In the genomic region with DNA sequence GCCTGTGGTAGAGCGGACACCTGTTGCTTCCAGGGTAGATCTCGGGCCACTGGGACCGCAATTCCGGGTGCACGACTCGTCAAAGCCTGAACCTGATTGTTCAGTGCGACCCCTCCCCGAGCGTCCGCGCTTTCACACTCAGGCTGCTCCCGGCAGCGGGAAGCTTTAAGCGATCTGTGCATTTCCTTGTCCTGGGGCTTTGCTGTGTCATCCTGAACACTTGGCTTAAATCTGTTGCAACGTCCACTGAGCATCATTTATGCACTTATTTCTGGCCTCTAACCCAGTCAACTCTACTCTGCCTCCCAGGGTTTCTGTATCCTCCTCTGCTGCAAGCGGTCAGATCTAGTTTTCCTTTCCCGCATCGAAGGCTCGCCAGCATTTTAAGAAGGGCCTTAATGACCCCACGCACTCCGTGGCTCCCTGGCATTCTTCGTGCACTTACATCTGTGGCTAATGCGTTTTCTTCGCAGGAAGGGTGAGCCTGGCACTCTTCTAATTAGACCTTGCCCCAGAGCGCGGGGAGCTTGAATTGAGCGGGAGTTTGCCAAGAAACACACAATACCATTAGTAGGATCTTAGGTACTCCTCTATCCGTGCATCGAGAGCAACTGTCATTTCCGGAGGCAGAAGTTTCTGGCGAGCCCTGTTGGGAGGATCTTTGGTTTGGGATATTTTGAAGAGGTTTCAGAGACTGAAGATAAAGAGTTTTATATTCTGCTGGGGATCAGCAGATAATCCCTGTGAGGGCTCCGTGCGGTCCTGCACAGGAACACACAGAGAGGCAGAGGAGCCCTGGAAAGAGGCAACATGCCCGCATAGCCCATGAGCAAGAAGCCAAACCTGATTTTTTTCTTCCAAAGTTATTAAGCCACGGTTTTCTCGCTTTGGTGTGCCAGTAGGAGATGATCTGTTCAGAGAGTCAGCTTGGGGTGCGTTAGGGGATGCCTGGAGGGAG, we compare ENCODE assay signal across 8 cellular contexts. TPM values are rescaled to one million over a fixed set of nuclear protein-coding genes. Genes with fewer than 3 reads are reported as not detected.
A peak's percentile ranks its signal among the peaks of the same experiment; 100 is the strongest.
DNase-seq lines count a peak whose midpoint lies in the region; ATAC-seq and TF ChIP-seq lines count a peak whose summit lies in the region.

No MANE protein-coding gene starts in this region.

- no peak overlapping the region for H3K18ac ChIP-seq in trophoblast cell (ENCODE audit: low read length)

- H3K4me3 ChIP-seq in WERI-Rb-1 (ENCODE audit: low read depth, low read length): peak overlapping the region; percentile 34
- peak overlapping the region; percentile 59 for H3K4me3 ChIP-seq in trophoblast cell (ENCODE audit: low read depth, low read length)

- no peak overlapping the region for H3K14ac ChIP-seq in trophoblast cell (ENCODE audit: low read length)

- no peaks in the 10 kb centered on the region for H3K79me2 ChIP-seq in trophoblast cell (ENCODE audit: control insufficient read depth, insufficient read depth, low read length, poor library complexity)

- H3K9me3 ChIP-seq in WERI-Rb-1 (ENCODE audit: severe bottlenecking) (no peaks in the 10 kb centered on the region), trophoblast cell (ENCODE audit: insufficient read depth, low read depth, low read length) (no peaks in the 10 kb centered on the region)

- no peak for ATAC-seq in HG03139 (IDR thresholded peaks at IDR 0.05; ENCODE audit: unreplicated experiment)

- H3K27me3 ChIP-seq in WERI-Rb-1 (ENCODE audit: insufficient read depth, low read depth, severe bottlenecking): no peaks in the 10 kb centered on the region
- H3K27me3 ChIP-seq in trophoblast cell (ENCODE audit: insufficient read depth, low read length): peaks cover 2% of the 10 kb centered on the region

- no peak overlapping the region for H2AK5ac ChIP-seq in trophoblast cell (ENCODE audit: low read length)

- peaks cover 5 to 7% of the 10 kb centered on the region in 2 experiments for H3K4me1 ChIP-seq in trophoblast cell (ENCODE audit: control insufficient read depth in 1 of 2, insufficient read depth in 2 of 2, low read length in 2 of 2)

- H3K36me3 ChIP-seq in WERI-Rb-1 (no peaks in the 10 kb centered on the region), trophoblast cell (ENCODE audit: control insufficient read depth in 1 of 2, insufficient read depth in 2 of 2, low read length in 2 of 2) (no peaks in the 10 kb centered on the region)

- no CpG with 5 or more reads among the region's 37 CpGs for WGBS in trophoblast cell (ENCODE audit: extremely low coverage, insufficient coverage, insufficient read length)

- H3K27ac ChIP-seq in WERI-Rb-1 (peak overlapping the region; percentile 80), trophoblast cell (ENCODE audit: low read depth, low read length) (no peak overlapping the region)

- no peak overlapping the region for H2BK12ac ChIP-seq in trophoblast cell (ENCODE audit: low read length)

- no peak overlapping the region for H3K23ac ChIP-seq in trophoblast cell (ENCODE audit: low read length)

- H2BK5ac ChIP-seq in trophoblast cell (ENCODE audit: low read depth, low read length, poor library complexity): no peak overlapping the region

- H3K4me2 ChIP-seq in trophoblast cell (ENCODE audit: low read length): peak overlapping the region; percentile 92

- H3K79me1 ChIP-seq in trophoblast cell (ENCODE audit: low read length): no peaks in the 10 kb centered on the region

- H3K9ac ChIP-seq in trophoblast cell (ENCODE audit: low read length): no peak overlapping the region

- H2BK120ac ChIP-seq in trophoblast cell (ENCODE audit: insufficient read depth, low read length, poor library complexity): no peak overlapping the region

- DNase-seq in NCI-H1417 (lab: John Stamatoyannopoulos, UW): peak in 2 of 3 experiments; percentile 52 to 55
- no peak for DNase-seq in NCI-H1417 treated with DMSO at 0.1 percent for 48 hours (lab: John Stamatoyannopoulos, UW)
- peak; percentile 74 for DNase-seq in WERI-Rb-1
- peak; percentile 11 for DNase-seq in glomerular visceral epithelial cell (ENCODE audit: extremely low spot score)
- DNase-seq in trophoblast cell: peak; percentile 4 to 48
- no peak for DNase-seq in NK-92 (lab: John Stamatoyannopoulos, UW; ENCODE audit: unreplicated experiment)
- no peak for DNase-seq in NCI-H2196 treated with DMSO at 0.1 percent for 48 hours (lab: John Stamatoyannopoulos, UW; ENCODE audit: unreplicated experiment)

- H4K8ac ChIP-seq in trophoblast cell (ENCODE audit: low read depth, low read length): no peak overlapping the region

- no peak overlapping the region for H2AFZ ChIP-seq in trophoblast cell (ENCODE audit: insufficient read depth, low read length, poor library complexity)

- TF ChIP-seq CTCF in WERI-Rb-1 (IDR thresholded peaks at IDR 0.05; ENCODE audit: low read depth, low read length): no peak

- H3K4ac ChIP-seq in trophoblast cell (ENCODE audit: low read depth, low read length): no peak overlapping the region

- no peak overlapping the region for H4K91ac ChIP-seq in trophoblast cell (ENCODE audit: low read depth, low read length)

- no peak overlapping the region for H4K12ac ChIP-seq in trophoblast cell (ENCODE audit: low read depth, low read length)

RNA-seq across cellular contexts. Expression of a gene that starts 0.7 kb away (rescaled TPM):
- polyA plus RNA-seq in trophoblast cell (2013): 2.0 and 3.2 TPM in 2 replicates

Comparison
In these comparisons a context has a peak if more than half of its experiments do, and no peak if none do; other contexts are left out.
1. DNase-seq: peak in NCI-H1417 (2 of 3), WERI-Rb-1 (single experiment), glomerular visceral epithelial cell (single experiment) and trophoblast cell (2 of 2); none in NCI-H1417 treated with DMSO at 0.1 percent for 48 hours (single experiment), NK-92 (single experiment) and NCI-H2196 treated with DMSO at 0.1 percent for 48 hours (single experiment).